ENCODE assay signal across 1 cellular context in the genomic region with DNA sequence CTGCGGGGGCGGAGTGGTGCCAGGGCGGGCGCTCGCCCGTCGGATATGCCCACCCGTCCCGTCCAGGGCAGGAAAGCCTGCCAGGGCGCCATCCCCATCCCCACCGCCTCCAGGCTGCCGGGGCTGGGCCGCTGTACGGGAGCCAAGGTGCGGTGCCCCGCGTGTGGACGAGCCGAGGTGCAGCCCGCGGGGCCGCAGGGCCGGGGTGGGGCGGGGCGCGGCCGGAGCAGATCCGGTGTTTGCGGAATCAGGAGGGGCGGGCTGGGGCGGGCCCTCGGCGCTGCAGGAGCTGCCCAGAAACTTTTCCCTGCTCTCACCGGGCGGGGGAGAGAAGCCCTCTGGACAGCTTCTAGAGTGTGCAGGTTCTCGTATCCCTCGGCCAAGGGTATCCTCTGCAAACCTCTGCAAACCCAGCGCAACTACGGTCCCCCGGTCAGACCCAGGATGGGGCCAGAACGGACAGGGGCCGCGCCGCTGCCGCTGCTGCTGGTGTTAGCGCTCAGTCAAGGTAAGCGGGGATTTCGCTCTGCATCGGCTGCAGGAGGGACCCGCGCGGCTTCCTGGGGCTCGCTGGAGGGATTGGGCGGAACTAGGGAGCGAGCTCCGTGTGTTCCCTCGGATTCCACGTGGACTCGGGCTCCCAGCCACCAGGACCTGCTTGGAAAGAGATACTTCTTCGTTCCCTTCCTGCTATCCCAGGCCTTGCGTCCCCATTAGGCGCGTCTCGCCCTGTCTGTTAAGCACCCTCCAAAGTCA.
TF ChIP-seq lines count a peak whose summit lies in the region.

A gene (plus strand): TSS at position 328 of the 756 bp plus-strand sequence. CDS start 117 bp downstream, at position 445.

TF ChIP-seq in HepG2, 621 proteins besides CTCF, POLR2A, EP300 and RAD21 (continued from another document and continues in another):
- TF ChIP-seq, protein P1, sequence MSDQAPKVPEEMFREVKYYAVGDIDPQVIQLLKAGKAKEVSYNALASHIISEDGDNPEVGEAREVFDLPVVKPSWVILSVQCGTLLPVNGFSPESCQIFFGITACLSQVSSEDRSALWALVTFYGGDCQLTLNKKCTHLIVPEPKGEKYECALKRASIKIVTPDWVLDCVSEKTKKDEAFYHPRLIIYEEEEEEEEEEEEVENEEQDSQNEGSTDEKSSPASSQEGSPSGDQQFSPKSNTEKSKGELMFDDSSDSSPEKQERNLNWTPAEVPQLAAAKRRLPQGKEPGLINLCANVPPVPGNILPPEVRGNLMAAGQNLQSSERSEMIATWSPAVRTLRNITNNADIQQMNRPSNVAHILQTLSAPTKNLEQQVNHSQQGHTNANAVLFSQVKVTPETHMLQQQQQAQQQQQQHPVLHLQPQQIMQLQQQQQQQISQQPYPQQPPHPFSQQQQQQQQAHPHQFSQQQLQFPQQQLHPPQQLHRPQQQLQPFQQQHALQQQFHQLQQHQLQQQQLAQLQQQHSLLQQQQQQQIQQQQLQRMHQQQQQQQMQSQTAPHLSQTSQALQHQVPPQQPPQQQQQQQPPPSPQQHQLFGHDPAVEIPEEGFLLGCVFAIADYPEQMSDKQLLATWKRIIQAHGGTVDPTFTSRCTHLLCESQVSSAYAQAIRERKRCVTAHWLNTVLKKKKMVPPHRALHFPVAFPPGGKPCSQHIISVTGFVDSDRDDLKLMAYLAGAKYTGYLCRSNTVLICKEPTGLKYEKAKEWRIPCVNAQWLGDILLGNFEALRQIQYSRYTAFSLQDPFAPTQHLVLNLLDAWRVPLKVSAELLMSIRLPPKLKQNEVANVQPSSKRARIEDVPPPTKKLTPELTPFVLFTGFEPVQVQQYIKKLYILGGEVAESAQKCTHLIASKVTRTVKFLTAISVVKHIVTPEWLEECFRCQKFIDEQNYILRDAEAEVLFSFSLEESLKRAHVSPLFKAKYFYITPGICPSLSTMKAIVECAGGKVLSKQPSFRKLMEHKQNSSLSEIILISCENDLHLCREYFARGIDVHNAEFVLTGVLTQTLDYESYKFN (CRISPR knock-in tag; conservative IDR thresholded peaks at IDR 0.05), result peak; percentile 49; the same call in 1 of the 2 replicates
- TF ChIP-seq, protein P2, sequence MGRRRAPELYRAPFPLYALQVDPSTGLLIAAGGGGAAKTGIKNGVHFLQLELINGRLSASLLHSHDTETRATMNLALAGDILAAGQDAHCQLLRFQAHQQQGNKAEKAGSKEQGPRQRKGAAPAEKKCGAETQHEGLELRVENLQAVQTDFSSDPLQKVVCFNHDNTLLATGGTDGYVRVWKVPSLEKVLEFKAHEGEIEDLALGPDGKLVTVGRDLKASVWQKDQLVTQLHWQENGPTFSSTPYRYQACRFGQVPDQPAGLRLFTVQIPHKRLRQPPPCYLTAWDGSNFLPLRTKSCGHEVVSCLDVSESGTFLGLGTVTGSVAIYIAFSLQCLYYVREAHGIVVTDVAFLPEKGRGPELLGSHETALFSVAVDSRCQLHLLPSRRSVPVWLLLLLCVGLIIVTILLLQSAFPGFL (CRISPR knock-in tag; IDR thresholded peaks at IDR 0.05), result no peak
- TF ChIP-seq, protein P3, sequence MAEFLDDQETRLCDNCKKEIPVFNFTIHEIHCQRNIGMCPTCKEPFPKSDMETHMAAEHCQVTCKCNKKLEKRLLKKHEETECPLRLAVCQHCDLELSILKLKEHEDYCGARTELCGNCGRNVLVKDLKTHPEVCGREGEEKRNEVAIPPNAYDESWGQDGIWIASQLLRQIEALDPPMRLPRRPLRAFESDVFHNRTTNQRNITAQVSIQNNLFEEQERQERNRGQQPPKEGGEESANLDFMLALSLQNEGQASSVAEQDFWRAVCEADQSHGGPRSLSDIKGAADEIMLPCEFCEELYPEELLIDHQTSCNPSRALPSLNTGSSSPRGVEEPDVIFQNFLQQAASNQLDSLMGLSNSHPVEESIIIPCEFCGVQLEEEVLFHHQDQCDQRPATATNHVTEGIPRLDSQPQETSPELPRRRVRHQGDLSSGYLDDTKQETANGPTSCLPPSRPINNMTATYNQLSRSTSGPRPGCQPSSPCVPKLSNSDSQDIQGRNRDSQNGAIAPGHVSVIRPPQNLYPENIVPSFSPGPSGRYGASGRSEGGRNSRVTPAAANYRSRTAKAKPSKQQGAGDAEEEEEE (CRISPR knock-in tag; IDR thresholded peaks at IDR 0.05; ENCODE audit: borderline replicate concordance), result no peak; the same call in 1 of the 2 replicates
- TF ChIP-seq, protein P4, sequence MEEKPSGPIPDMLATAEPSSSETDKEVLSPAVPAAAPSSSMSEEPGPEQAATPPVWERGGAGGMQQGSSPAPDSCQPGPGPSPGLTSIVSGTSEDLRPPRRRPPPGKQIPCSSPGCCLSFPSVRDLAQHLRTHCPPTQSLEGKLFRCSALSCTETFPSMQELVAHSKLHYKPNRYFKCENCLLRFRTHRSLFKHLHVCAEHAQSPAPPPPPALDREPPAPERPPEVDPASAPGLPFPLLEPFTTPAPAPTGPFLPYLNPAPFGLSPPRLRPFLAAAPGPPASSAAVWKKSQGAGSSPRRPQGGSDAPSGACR (CRISPR knock-in tag; IDR thresholded peaks at IDR 0.05), result no peak
- TF ChIP-seq BRD4 (CRISPR knock-in tag; IDR thresholded peaks at IDR 0.05), result peak; percentile 34; the same call in 1 of the 2 replicates
- TF ChIP-seq, protein P5, sequence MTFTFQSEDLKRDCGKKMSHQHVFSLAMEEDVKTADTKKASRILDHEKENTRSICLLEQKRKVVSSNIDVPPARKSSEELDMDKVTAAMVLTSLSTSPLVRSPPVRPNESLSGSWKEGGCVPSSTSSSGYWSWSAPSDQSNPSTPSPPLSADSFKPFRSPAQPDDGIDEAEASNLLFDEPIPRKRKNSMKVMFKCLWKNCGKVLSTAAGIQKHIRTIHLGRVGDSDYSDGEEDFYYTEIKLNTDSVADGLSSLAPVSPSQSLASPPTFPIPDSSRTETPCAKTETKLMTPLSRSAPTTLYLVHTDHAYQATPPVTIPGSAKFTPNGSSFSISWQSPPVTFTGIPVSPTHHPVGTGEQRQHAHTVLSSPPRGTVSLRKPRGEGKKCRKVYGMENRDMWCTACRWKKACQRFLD (CRISPR knock-in tag; IDR thresholded peaks at IDR 0.05; ENCODE audit: borderline replicate concordance), result 0 out of 2 replicates have a peak, but pooled peaks have one; percentile 17
- TF ChIP-seq, protein P6, sequence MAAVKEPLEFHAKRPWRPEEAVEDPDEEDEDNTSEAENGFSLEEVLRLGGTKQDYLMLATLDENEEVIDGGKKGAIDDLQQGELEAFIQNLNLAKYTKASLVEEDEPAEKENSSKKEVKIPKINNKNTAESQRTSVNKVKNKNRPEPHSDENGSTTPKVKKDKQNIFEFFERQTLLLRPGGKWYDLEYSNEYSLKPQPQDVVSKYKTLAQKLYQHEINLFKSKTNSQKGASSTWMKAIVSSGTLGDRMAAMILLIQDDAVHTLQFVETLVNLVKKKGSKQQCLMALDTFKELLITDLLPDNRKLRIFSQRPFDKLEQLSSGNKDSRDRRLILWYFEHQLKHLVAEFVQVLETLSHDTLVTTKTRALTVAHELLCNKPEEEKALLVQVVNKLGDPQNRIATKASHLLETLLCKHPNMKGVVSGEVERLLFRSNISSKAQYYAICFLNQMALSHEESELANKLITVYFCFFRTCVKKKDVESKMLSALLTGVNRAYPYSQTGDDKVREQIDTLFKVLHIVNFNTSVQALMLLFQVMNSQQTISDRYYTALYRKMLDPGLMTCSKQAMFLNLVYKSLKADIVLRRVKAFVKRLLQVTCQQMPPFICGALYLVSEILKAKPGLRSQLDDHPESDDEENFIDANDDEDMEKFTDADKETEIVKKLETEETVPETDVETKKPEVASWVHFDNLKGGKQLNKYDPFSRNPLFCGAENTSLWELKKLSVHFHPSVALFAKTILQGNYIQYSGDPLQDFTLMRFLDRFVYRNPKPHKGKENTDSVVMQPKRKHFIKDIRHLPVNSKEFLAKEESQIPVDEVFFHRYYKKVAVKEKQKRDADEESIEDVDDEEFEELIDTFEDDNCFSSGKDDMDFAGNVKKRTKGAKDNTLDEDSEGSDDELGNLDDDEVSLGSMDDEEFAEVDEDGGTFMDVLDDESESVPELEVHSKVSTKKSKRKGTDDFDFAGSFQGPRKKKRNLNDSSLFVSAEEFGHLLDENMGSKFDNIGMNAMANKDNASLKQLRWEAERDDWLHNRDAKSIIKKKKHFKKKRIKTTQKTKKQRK (IDR thresholded peaks at IDR 0.05; ENCODE audit: low read length), result no peak
- TF ChIP-seq ZFP36 (IDR thresholded peaks at IDR 0.05; ENCODE audit: borderline replicate concordance, low read depth, low read length, partially characterized antibody), result no peak
- TF ChIP-seq NPAS2 (CRISPR knock-in tag; IDR thresholded peaks at IDR 0.05; ENCODE audit: borderline replicate concordance), result no peak; the same call in 1 of the 2 replicates
- 0 out of 2 replicates have a peak, but pooled peaks have one; percentile 21 for TF ChIP-seq ZNF138 (CRISPR knock-in tag; IDR thresholded peaks at IDR 0.05; ENCODE audit: low read depth)
- TF ChIP-seq, protein P7, sequence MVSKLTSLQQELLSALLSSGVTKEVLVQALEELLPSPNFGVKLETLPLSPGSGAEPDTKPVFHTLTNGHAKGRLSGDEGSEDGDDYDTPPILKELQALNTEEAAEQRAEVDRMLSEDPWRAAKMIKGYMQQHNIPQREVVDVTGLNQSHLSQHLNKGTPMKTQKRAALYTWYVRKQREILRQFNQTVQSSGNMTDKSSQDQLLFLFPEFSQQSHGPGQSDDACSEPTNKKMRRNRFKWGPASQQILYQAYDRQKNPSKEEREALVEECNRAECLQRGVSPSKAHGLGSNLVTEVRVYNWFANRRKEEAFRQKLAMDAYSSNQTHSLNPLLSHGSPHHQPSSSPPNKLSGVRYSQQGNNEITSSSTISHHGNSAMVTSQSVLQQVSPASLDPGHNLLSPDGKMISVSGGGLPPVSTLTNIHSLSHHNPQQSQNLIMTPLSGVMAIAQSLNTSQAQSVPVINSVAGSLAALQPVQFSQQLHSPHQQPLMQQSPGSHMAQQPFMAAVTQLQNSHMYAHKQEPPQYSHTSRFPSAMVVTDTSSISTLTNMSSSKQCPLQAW (CRISPR knock-in tag; IDR thresholded peaks at IDR 0.05), result 0 out of 2 replicates have a peak, but pooled peaks have one; percentile 6
- TF ChIP-seq ZNF329 (CRISPR knock-in tag; IDR thresholded peaks at IDR 0.05; ENCODE audit: low read depth), result no peak
- TF ChIP-seq, protein P8, sequence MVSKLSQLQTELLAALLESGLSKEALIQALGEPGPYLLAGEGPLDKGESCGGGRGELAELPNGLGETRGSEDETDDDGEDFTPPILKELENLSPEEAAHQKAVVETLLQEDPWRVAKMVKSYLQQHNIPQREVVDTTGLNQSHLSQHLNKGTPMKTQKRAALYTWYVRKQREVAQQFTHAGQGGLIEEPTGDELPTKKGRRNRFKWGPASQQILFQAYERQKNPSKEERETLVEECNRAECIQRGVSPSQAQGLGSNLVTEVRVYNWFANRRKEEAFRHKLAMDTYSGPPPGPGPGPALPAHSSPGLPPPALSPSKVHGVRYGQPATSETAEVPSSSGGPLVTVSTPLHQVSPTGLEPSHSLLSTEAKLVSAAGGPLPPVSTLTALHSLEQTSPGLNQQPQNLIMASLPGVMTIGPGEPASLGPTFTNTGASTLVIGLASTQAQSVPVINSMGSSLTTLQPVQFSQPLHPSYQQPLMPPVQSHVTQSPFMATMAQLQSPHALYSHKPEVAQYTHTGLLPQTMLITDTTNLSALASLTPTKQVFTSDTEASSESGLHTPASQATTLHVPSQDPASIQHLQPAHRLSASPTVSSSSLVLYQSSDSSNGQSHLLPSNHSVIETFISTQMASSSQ (IDR thresholded peaks at IDR 0.05; ENCODE audit: low read depth), result no peak
- TF ChIP-seq, protein P8 (CRISPR knock-in tag; IDR thresholded peaks at IDR 0.05; ENCODE audit: borderline replicate concordance), result peak; percentile 37; the same call in 1 of the 2 replicates
- TF ChIP-seq ZNF205 (CRISPR knock-in tag; IDR thresholded peaks at IDR 0.05), result peak; percentile 66; the same call in 1 of the 2 replicates
- TF ChIP-seq, protein P9, sequence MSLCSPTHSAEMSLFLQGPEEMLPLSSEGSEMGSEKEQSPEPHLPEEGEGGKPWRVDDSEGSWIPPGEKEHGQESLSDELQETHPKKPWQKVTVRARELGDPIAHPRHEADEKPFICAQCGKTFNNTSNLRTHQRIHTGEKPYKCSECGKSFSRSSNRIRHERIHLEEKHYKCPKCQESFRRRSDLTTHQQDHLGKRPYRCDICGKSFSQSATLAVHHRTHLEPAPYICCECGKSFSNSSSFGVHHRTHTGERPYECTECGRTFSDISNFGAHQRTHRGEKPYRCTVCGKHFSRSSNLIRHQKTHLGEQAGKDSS (CRISPR knock-in tag; IDR thresholded peaks at IDR 0.05; ENCODE audit: borderline replicate concordance, low read depth), result 0 out of 2 replicates have a peak, but pooled peaks have one; percentile 73
- TF ChIP-seq PTBP1 (IDR thresholded peaks at IDR 0.05; ENCODE audit: low read depth, low read length, poor library complexity, severe bottlenecking), result no peak
- TF ChIP-seq MTF1 (CRISPR knock-in tag; IDR thresholded peaks at IDR 0.05), result no peak
- no peak for TF ChIP-seq MAFK (conservative IDR thresholded peaks at IDR 0.05 in 1 of 2, IDR thresholded peaks at IDR 0.05 in 1 of 2; ENCODE audit: low read length in 2 of 2)
- no peak for TF ChIP-seq MBD4 (IDR thresholded peaks at IDR 0.05; ENCODE audit: borderline replicate concordance, low read length)
- peak; percentile 92 for TF ChIP-seq ZNF547 (CRISPR knock-in tag; IDR thresholded peaks at IDR 0.05)
- no peak for TF ChIP-seq ZKSCAN8 (CRISPR knock-in tag; IDR thresholded peaks at IDR 0.05; ENCODE audit: borderline replicate concordance)
- TF ChIP-seq ZNF564 (CRISPR knock-in tag; IDR thresholded peaks at IDR 0.05), result peak; percentile 49; the same call in 1 of the 2 replicates
- no peak for TF ChIP-seq HCFC1 (IDR thresholded peaks at IDR 0.05; ENCODE audit: low read depth, low read length)
- TF ChIP-seq ISX (CRISPR knock-in tag; conservative IDR thresholded peaks at IDR 0.05), result no peak
- no peak for TF ChIP-seq MED13 (CRISPR knock-in tag; IDR thresholded peaks at IDR 0.05)
- peak; percentile 93; the same call in 1 of the 2 replicates for TF ChIP-seq HNRNPL (IDR thresholded peaks at IDR 0.05; ENCODE audit: low read depth, low read length)
- no peak for TF ChIP-seq EHMT2 (IDR thresholded peaks at IDR 0.05; ENCODE audit: borderline replicate concordance, low read depth, low read length)
- peak; percentile 74; the same call in 1 of the 2 replicates for TF ChIP-seq MTA1 (CRISPR knock-in tag; IDR thresholded peaks at IDR 0.05; ENCODE audit: borderline replicate concordance)
